2 cellular contexts compared by ENCODE assay signal in genomic region chr2:203016716-203017115, GRCh38.
TF ChIP-seq lines count a peak whose summit lies in the region.

No MANE protein-coding gene starts in this region.

TF ChIP-seq in GM12878, 131 proteins besides CTCF, POLR2A, EP300 and RAD21:
- TF ChIP-seq YBX1 (IDR thresholded peaks at IDR 0.05): no peak
- TF ChIP-seq, protein P1, sequence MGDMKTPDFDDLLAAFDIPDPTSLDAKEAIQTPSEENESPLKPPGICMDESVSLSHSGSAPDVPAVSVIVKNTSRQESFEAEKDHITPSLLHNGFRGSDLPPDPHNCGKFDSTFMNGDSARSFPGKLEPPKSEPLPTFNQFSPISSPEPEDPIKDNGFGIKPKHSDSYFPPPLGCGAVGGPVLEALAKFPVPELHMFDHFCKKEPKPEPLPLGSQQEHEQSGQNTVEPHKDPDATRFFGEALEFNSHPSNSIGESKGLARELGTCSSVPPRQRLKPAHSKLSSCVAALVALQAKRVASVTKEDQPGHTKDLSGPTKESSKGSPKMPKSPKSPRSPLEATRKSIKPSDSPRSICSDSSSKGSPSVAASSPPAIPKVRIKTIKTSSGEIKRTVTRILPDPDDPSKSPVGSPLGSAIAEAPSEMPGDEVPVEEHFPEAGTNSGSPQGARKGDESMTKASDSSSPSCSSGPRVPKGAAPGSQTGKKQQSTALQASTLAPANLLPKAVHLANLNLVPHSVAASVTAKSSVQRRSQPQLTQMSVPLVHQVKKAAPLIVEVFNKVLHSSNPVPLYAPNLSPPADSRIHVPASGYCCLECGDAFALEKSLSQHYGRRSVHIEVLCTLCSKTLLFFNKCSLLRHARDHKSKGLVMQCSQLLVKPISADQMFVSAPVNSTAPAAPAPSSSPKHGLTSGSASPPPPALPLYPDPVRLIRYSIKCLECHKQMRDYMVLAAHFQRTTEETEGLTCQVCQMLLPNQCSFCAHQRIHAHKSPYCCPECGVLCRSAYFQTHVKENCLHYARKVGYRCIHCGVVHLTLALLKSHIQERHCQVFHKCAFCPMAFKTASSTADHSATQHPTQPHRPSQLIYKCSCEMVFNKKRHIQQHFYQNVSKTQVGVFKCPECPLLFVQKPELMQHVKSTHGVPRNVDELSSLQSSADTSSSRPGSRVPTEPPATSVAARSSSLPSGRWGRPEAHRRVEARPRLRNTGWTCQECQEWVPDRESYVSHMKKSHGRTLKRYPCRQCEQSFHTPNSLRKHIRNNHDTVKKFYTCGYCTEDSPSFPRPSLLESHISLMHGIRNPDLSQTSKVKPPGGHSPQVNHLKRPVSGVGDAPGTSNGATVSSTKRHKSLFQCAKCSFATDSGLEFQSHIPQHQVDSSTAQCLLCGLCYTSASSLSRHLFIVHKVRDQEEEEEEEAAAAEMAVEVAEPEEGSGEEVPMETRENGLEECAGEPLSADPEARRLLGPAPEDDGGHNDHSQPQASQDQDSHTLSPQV (IDR thresholded peaks at IDR 0.05): no peak
- TF ChIP-seq TCF3 (IDR thresholded peaks at IDR 0.05; ENCODE audit: borderline replicate concordance, insufficient read depth, low read depth, low read length): no peak
- TF ChIP-seq SRF (IDR thresholded peaks at IDR 0.05; ENCODE audit: low read depth in 2 of 2, low read length in 2 of 2): no peak
- TF ChIP-seq TCF12 (IDR thresholded peaks at IDR 0.05; ENCODE audit: low read depth, low read length): no peak
- no peak for TF ChIP-seq PAX5 (IDR thresholded peaks at IDR 0.05; ENCODE audit: borderline replicate concordance, low read depth, low read length)
- TF ChIP-seq TAF1 (IDR thresholded peaks at IDR 0.05; ENCODE audit: borderline replicate concordance, low read depth, low read length): no peak
- no peak for TF ChIP-seq JUNB (IDR thresholded peaks at IDR 0.05)
- no peak for TF ChIP-seq STAT1 (conservative IDR thresholded peaks at IDR 0.05)
- no peak for TF ChIP-seq BHLHE40 (IDR thresholded peaks at IDR 0.05; ENCODE audit: borderline replicate concordance in 1 of 2, low read depth in 2 of 2, low read length in 1 of 2)
- TF ChIP-seq, protein P2, sequence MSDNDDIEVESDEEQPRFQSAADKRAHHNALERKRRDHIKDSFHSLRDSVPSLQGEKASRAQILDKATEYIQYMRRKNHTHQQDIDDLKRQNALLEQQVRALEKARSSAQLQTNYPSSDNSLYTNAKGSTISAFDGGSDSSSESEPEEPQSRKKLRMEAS (IDR thresholded peaks at IDR 0.05; ENCODE audit: low read depth, low read length): no peak
- TF ChIP-seq ASH2L (IDR thresholded peaks at IDR 0.05; ENCODE audit: borderline replicate concordance, low read depth): no peak
- no peak for TF ChIP-seq NKRF (conservative IDR thresholded peaks at IDR 0.05)
- TF ChIP-seq ZNF207 (IDR thresholded peaks at IDR 0.05; ENCODE audit: borderline replicate concordance): no peak
- TF ChIP-seq, protein P3, sequence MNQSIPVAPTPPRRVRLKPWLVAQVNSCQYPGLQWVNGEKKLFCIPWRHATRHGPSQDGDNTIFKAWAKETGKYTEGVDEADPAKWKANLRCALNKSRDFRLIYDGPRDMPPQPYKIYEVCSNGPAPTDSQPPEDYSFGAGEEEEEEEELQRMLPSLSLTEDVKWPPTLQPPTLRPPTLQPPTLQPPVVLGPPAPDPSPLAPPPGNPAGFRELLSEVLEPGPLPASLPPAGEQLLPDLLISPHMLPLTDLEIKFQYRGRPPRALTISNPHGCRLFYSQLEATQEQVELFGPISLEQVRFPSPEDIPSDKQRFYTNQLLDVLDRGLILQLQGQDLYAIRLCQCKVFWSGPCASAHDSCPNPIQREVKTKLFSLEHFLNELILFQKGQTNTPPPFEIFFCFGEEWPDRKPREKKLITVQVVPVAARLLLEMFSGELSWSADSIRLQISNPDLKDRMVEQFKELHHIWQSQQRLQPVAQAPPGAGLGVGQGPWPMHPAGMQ (IDR thresholded peaks at IDR 0.05; ENCODE audit: borderline replicate concordance): no peak
- TF ChIP-seq RAD51 (IDR thresholded peaks at IDR 0.05): no peak
- TF ChIP-seq KDM1A (IDR thresholded peaks at IDR 0.05; ENCODE audit: borderline replicate concordance): no peak
- no peak for TF ChIP-seq IKZF1 (conservative IDR thresholded peaks at IDR 0.05)
- no peak for TF ChIP-seq ZBED1 (IDR thresholded peaks at IDR 0.05; ENCODE audit: borderline replicate concordance)

TF ChIP-seq in HepG2, 621 proteins besides CTCF, POLR2A, EP300 and RAD21 (continues in another document):
- TF ChIP-seq, protein P4, sequence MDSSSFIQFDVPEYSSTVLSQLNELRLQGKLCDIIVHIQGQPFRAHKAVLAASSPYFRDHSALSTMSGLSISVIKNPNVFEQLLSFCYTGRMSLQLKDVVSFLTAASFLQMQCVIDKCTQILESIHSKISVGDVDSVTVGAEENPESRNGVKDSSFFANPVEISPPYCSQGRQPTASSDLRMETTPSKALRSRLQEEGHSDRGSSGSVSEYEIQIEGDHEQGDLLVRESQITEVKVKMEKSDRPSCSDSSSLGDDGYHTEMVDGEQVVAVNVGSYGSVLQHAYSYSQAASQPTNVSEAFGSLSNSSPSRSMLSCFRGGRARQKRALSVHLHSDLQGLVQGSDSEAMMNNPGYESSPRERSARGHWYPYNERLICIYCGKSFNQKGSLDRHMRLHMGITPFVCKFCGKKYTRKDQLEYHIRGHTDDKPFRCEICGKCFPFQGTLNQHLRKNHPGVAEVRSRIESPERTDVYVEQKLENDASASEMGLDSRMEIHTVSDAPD (CRISPR knock-in tag; IDR thresholded peaks at IDR 0.05): no peak
- TF ChIP-seq, protein P5, sequence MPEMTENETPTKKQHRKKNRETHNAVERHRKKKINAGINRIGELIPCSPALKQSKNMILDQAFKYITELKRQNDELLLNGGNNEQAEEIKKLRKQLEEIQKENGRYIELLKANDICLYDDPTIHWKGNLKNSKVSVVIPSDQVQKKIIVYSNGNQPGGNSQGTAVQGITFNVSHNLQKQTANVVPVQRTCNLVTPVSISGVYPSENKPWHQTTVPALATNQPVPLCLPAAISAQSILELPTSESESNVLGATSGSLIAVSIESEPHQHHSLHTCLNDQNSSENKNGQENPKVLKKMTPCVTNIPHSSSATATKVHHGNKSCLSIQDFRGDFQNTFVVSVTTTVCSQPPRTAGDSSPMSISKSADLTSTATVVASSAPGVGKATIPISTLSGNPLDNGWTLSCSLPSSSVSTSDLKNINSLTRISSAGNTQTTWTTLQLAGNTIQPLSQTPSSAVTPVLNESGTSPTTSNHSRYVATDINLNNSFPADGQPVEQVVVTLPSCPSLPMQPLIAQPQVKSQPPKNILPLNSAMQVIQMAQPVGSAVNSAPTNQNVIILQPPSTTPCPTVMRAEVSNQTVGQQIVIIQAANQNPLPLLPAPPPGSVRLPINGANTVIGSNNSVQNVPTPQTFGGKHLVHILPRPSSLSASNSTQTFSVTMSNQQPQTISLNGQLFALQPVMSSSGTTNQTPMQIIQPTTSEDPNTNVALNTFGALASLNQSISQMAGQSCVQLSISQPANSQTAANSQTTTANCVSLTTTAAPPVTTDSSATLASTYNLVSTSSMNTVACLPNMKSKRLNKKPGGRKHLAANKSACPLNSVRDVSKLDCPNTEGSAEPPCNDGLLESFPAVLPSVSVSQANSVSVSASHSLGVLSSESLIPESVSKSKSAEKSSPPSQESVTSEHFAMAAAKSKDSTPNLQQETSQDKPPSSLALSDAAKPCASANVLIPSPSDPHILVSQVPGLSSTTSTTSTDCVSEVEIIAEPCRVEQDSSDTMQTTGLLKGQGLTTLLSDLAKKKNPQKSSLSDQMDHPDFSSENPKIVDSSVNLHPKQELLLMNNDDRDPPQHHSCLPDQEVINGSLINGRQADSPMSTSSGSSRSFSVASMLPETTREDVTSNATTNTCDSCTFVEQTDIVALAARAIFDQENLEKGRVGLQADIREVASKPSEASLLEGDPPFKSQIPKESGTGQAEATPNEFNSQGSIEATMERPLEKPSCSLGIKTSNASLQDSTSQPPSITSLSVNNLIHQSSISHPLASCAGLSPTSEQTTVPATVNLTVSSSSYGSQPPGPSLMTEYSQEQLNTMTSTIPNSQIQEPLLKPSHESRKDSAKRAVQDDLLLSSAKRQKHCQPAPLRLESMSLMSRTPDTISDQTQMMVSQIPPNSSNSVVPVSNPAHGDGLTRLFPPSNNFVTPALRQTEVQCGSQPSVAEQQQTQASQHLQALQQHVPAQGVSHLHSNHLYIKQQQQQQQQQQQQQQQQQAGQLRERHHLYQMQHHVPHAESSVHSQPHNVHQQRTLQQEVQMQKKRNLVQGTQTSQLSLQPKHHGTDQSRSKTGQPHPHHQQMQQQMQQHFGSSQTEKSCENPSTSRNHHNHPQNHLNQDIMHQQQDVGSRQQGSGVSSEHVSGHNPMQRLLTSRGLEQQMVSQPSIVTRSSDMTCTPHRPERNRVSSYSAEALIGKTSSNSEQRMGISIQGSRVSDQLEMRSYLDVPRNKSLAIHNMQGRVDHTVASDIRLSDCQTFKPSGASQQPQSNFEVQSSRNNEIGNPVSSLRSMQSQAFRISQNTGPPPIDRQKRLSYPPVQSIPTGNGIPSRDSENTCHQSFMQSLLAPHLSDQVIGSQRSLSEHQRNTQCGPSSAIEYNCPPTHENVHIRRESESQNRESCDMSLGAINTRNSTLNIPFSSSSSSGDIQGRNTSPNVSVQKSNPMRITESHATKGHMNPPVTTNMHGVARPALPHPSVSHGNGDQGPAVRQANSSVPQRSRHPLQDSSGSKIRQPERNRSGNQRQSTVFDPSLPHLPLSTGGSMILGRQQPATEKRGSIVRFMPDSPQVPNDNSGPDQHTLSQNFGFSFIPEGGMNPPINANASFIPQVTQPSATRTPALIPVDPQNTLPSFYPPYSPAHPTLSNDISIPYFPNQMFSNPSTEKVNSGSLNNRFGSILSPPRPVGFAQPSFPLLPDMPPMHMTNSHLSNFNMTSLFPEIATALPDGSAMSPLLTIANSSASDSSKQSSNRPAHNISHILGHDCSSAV (CRISPR knock-in tag; IDR thresholded peaks at IDR 0.05; ENCODE audit: borderline replicate concordance): no peak
- TF ChIP-seq MTA3 (CRISPR knock-in tag; IDR thresholded peaks at IDR 0.05): no peak
- 0 out of 2 replicates have a peak, but pooled peaks have one; percentile 26 for TF ChIP-seq MED1 (CRISPR knock-in tag; IDR thresholded peaks at IDR 0.05)
- TF ChIP-seq ZNF646 (CRISPR knock-in tag; IDR thresholded peaks at IDR 0.05): no peak
- no peak for TF ChIP-seq SP1 (IDR thresholded peaks at IDR 0.05)
- TF ChIP-seq SP1 (CRISPR knock-in tag; IDR thresholded peaks at IDR 0.05): no peak
- TF ChIP-seq KDM1A (CRISPR knock-in tag; IDR thresholded peaks at IDR 0.05): peak; percentile 60; the same call in 1 of the 2 replicates
- no peak for TF ChIP-seq TOPORS (CRISPR knock-in tag; IDR thresholded peaks at IDR 0.05)
- TF ChIP-seq, protein P6, sequence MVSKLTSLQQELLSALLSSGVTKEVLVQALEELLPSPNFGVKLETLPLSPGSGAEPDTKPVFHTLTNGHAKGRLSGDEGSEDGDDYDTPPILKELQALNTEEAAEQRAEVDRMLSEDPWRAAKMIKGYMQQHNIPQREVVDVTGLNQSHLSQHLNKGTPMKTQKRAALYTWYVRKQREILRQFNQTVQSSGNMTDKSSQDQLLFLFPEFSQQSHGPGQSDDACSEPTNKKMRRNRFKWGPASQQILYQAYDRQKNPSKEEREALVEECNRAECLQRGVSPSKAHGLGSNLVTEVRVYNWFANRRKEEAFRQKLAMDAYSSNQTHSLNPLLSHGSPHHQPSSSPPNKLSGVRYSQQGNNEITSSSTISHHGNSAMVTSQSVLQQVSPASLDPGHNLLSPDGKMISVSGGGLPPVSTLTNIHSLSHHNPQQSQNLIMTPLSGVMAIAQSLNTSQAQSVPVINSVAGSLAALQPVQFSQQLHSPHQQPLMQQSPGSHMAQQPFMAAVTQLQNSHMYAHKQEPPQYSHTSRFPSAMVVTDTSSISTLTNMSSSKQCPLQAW (CRISPR knock-in tag; IDR thresholded peaks at IDR 0.05): no peak
- peak; percentile 62 for TF ChIP-seq GATAD2A (CRISPR knock-in tag; IDR thresholded peaks at IDR 0.05)
- no peak for TF ChIP-seq ZNF773 (CRISPR knock-in tag; IDR thresholded peaks at IDR 0.05; ENCODE audit: borderline replicate concordance)
- TF ChIP-seq PBX3 (CRISPR knock-in tag; IDR thresholded peaks at IDR 0.05; ENCODE audit: borderline replicate concordance): no peak
- TF ChIP-seq FOSL2 (CRISPR knock-in tag; IDR thresholded peaks at IDR 0.05): no peak
